Comparison of ENCODE assay signal across 1 cellular context in genomic region chr17:36661047-36661666, GRCh38.
TF ChIP-seq lines count a peak whose summit lies in the region.

No MANE protein-coding gene starts in this region.

TF ChIP-seq in SK-N-SH treated with all-trans-retinoic acid at 6 μM for 48 hours, 23 proteins besides CTCF, POLR2A, EP300 and RAD21 (continued from another document):
- TF ChIP-seq, protein P1, sequence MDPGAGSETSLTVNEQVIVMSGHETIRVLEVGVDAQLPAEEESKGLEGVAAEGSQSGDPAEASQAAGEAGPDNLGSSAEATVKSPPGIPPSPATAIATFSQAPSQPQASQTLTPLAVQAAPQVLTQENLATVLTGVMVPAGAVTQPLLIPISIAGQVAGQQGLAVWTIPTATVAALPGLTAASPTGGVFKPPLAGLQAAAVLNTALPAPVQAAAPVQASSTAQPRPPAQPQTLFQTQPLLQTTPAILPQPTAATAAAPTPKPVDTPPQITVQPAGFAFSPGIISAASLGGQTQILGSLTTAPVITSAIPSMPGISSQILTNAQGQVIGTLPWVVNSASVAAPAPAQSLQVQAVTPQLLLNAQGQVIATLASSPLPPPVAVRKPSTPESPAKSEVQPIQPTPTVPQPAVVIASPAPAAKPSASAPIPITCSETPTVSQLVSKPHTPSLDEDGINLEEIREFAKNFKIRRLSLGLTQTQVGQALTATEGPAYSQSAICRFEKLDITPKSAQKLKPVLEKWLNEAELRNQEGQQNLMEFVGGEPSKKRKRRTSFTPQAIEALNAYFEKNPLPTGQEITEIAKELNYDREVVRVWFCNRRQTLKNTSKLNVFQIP (CRISPR knock-in tag; IDR thresholded peaks at IDR 0.05; ENCODE audit: borderline replicate concordance, low read depth) = no peak
- TF ChIP-seq TCF4 (CRISPR knock-in tag; IDR thresholded peaks at IDR 0.05; ENCODE audit: borderline replicate concordance) (no peak), SNAI2 (CRISPR knock-in tag; IDR thresholded peaks at IDR 0.05) (no peak), GLIS3 (CRISPR knock-in tag; IDR thresholded peaks at IDR 0.05) (no peak), ARNTL (CRISPR knock-in tag; IDR thresholded peaks at IDR 0.05; ENCODE audit: borderline replicate concordance, low read depth) (no peak), ZFP30 (CRISPR knock-in tag; IDR thresholded peaks at IDR 0.05) (no peak), ZC3H10 (CRISPR knock-in tag; IDR thresholded peaks at IDR 0.05) (no peak), RARB (CRISPR knock-in tag; IDR thresholded peaks at IDR 0.05) (no peak), ESRRG (CRISPR knock-in tag; IDR thresholded peaks at IDR 0.05) (no peak)
